9 cellular contexts compared by ENCODE assay signal in the genomic region with DNA sequence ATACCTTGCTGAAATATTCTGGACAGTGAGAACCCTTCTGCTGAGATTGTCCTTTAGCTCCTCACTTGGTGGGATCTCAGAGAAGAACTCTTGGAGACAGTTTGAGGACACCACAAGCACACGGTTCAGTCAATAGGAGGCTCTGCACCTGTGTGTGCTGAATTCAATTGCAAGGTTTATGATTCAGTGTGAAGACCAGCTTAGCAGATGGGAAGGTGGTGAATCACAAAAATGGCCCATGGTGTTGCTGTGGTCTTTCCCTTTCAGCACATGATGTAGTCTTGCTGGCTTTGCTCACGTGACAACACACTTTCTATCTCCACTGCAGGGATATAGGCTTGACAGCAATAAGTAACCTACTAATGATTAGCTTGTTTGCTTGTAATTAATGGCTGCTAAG.
"Had no signal": no experiment of that assay in that cellular context is flagged by ENCODE, and none has a peak within 500 bp of the region (broad histone marks: within the 10 kb centered on the region; RNA-seq: fewer than 3 reads in every experiment).

No MANE protein-coding gene starts in this region.

- DNase-seq: H9, IMR-90, KG1 had no signal

- H3K4me3 ChIP-seq: GM23338, K562 had no signal

- H3K4me2 ChIP-seq: GM23338 had no signal

- H2AFZ ChIP-seq: GM23338 had no signal

- ATAC-seq: GM23338, HCT116, K562 had no signal

- FAIRE-seq: H1, H54, HTR-8/SVneo, K562 had no signal
